Comparison of ENCODE assay signal across 8 cellular contexts in the genomic region with DNA sequence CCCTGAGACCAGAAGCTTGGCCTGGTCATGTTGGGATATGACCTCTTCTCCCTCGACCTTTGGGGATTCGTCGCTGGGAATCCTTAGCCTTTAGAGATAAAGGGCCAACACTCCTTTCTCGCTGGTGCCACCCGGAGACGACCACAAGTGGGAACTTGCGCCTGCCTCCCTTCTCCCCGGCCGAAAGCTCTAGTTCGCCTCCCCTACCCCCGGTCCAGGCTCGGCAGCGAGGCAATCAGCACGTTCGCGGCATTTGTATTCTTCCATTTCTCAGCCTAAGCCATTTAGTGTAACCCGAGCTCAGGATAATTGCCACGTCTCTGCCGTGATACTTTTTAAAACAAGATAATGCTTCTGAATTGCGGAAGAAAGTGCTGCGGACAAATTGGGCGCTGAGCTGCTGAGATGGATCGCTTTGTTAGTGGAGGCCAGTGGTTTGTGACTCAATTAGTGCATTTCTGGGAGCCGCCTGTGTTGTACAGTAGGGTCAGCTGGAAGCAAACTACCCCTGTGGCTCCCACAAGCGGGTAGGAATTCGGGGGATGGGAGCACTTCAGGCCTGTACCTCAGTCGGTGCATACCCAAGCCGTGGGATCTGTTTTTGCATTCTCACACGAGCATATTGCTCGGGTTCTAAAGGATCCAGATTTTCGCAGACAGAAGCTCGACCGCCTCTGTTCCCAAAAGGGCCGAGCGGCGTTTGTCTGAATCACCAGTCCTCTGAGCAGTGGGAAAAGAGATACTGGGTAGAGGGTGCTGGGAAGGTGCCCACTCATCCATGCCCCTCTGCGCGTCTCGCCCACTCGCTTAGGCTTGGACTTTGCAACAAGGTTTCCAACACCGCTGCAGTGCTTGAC. TPM values are rescaled to one million over a fixed set of nuclear protein-coding genes. Genes with fewer than 3 reads are reported as not detected.
DNase-seq lines count a peak whose midpoint lies in the region; ATAC-seq and TF ChIP-seq lines count a peak whose summit lies in the region.

No MANE protein-coding gene starts in this region.

- peaks cover 0 to 3% (median 0%) of the 10 kb centered on the region in 5 donors for H3K9me3 Mint-ChIP-seq in CD8-positive, alpha-beta memory T cell
- H3K9me3 Mint-ChIP-seq in mesothelial cell of epicardium, result no peaks in the 10 kb centered on the region

- CTCF ChIA-PET in CD8-positive, alpha-beta memory T cell (lab: Charles Lee), result interaction anchor here (0.9 kb wide), 1 partner anchor 18 kb away, joined by 3 read pairs; no protein-coding TSS in a partner anchor
- CTCF ChIA-PET in A673 (lab: Charles Lee), result no interaction called here

- no peaks in the 10 kb centered on the region for H3K36me3 Mint-ChIP-seq in CD8-positive, alpha-beta memory T cell
- H3K36me3 Mint-ChIP-seq in mesothelial cell of epicardium, result no peaks in the 10 kb centered on the region

- peaks cover 58 to 69% (median 62%) of the 10 kb centered on the region in 3 donors for H3K4me1 Mint-ChIP-seq in CD8-positive, alpha-beta memory T cell
- peaks cover 48% of the 10 kb centered on the region for H3K4me1 Mint-ChIP-seq in mesothelial cell of epicardium

- H3K27ac Mint-ChIP-seq in CD8-positive, alpha-beta memory T cell, result peak overlapping the region in 2 of 8 donors; percentile 9 to 55
- H3K27ac Mint-ChIP-seq in mesothelial cell of epicardium, result no peak overlapping the region

- POLR2A ChIA-PET in CD8-positive, alpha-beta memory T cell (lab: Charles Lee), result no interaction called here
- POLR2A ChIA-PET in A673 (lab: Charles Lee; ENCODE audit: low non-redundant PET), result interaction anchor here (0.5 kb wide), 1 partner anchor 120 kb away, joined by 3 read pairs; no protein-coding TSS in a partner anchor

- ATAC-seq in GM21526 (IDR thresholded peaks at IDR 0.05; ENCODE audit: low FRiP score, unreplicated experiment), result no peak

- DNase-seq in CD8-positive, alpha-beta memory T cell, result no peak
- DNase-seq in adipocyte (ENCODE audit: low read depth) (no peak), mesothelial cell of epicardium (ENCODE audit: low spot score in 2 of 2, unreplicated experiment in 2 of 2) (peak in 1 of 2 experiments; percentile 42), A673 (ENCODE audit: low spot score) (no peak), HPDE6-E6E7 (ENCODE audit: extremely low spot score) (no peak)
- no peak for DNase-seq in stimulated activated CD4-positive, alpha-beta T cell treated with anti-CD3 and anti-CD28 coated beads, Interleukin-1b, Interleukin-23, amount 100 ng/mL, for 48 hours

- peak overlapping the region; percentile 66 to 88 (median 76) for H3K4me3 Mint-ChIP-seq in CD8-positive, alpha-beta memory T cell
- H3K4me3 Mint-ChIP-seq in mesothelial cell of epicardium, result peak overlapping the region; percentile 83

- no peak for TF ChIP-seq CTCF in mesothelial cell of epicardium (IDR thresholded peaks at IDR 0.05; ENCODE audit: unreplicated experiment)
- no peak for TF ChIP-seq CTCF in A673 (conservative IDR thresholded peaks at IDR 0.05; ENCODE audit: low read depth, low read length)

- no peaks in the 10 kb centered on the region for H3K36me3 ChIP-seq in CD8-positive, alpha-beta memory T cell (ENCODE audit: insufficient read depth, low read length)
- no peaks in the 10 kb centered on the region for H3K36me3 ChIP-seq in HUES64 (ENCODE audit: insufficient read depth, low read length)
- no peaks in the 10 kb centered on the region for H3K36me3 ChIP-seq in adipocyte (ENCODE audit: control insufficient read depth, insufficient read depth, low read length, severe bottlenecking)
- H3K36me3 ChIP-seq in A673 (ENCODE audit: insufficient read depth, low read length, poor library complexity, severe bottlenecking), result no peaks in the 10 kb centered on the region

- peaks cover 65% of the 10 kb centered on the region for H3K27me3 ChIP-seq in CD8-positive, alpha-beta memory T cell (ENCODE audit: insufficient read depth, low read length, poor library complexity, severe bottlenecking)
- H3K27me3 ChIP-seq in HUES64 (ENCODE audit: insufficient read depth, low read length), result peaks cover 95% of the 10 kb centered on the region
- H3K27me3 ChIP-seq in adipocyte (replicated peaks; ENCODE audit: control insufficient read depth, insufficient read depth, low read length), result peaks cover 27% of the 10 kb centered on the region
- H3K27me3 ChIP-seq in A673 (replicated peaks; ENCODE audit: insufficient read depth, low read depth, low read length, poor library complexity), result no peaks in the 10 kb centered on the region

- peak overlapping the region; percentile 22 for H3K4me3 ChIP-seq in CD8-positive, alpha-beta memory T cell (ENCODE audit: low read length)
- H3K4me3 ChIP-seq in HUES64 (ENCODE audit: low read length) (peak overlapping the region; percentile 66), adipocyte (ENCODE audit: low read length) (peak overlapping the region; percentile 93), A673 (ENCODE audit: low read depth, low read length, poor library complexity, severe bottlenecking) (no peak overlapping the region)

- intact Hi-C loops in A673 (cut with micrococcal nuclease; ENCODE audit: unreplicated experiment), result no loop called here

- H3K9ac ChIP-seq in HUES64 (ENCODE audit: low read depth, low read length), result peak overlapping the region; percentile 7; the same call in 1 of the 2 replicates
- peak overlapping the region; percentile 98 for H3K9ac ChIP-seq in adipocyte (ENCODE audit: low read length)

- peaks cover 73 to 84% of the 10 kb centered on the region in 2 donors for H3K27me3 Mint-ChIP-seq in CD8-positive, alpha-beta memory T cell
- peaks cover 85% of the 10 kb centered on the region for H3K27me3 Mint-ChIP-seq in mesothelial cell of epicardium (ENCODE audit: low read depth)

- WGBS in HUES64, result under 1% methylated on average over 41 of the region's 41 CpGs

- BruUV-seq in A673 (replicated peaks; lab: Mats Ljungman, UMichigan), result no TSS peak

- H3K27ac ChIP-seq in CD8-positive, alpha-beta memory T cell (ENCODE audit: low read depth, low read length), result no peak overlapping the region
- H3K27ac ChIP-seq in HUES64 (ENCODE audit: low read depth, low read length) (no peak overlapping the region), A673 (ENCODE audit: low read depth, low read length, poor library complexity, severe bottlenecking) (no peak overlapping the region)

- H3K9me3 ChIP-seq in CD8-positive, alpha-beta memory T cell (ENCODE audit: low read length), result no peaks in the 10 kb centered on the region
- H3K9me3 ChIP-seq in HUES64 (ENCODE audit: insufficient read depth, low read depth, low read length) (no peaks in the 10 kb centered on the region), adipocyte (ENCODE audit: control insufficient read depth, low read length) (no peaks in the 10 kb centered on the region), A673 (ENCODE audit: low read depth, low read length, poor library complexity, severe bottlenecking) (no peaks in the 10 kb centered on the region)

- H3K4me1 ChIP-seq in CD8-positive, alpha-beta memory T cell (ENCODE audit: insufficient read depth, low read length), result peaks cover 30% of the 10 kb centered on the region
- H3K4me1 ChIP-seq in HUES64 (ENCODE audit: insufficient read depth, low read length) (peaks cover 56% of the 10 kb centered on the region), adipocyte (ENCODE audit: control insufficient read depth, insufficient read depth, low read length) (peaks cover 21% of the 10 kb centered on the region), A673 (ENCODE audit: insufficient read depth, low read length, poor library complexity, severe bottlenecking) (peaks cover 25% of the 10 kb centered on the region)

RNA-seq across cellular contexts. Expression of a gene that starts 6.8 kb away (rescaled TPM):
- total RNA-seq in CD8-positive, alpha-beta memory T cell, result not detected
- not detected for polyA plus RNA-seq in CD8-positive, alpha-beta memory T cell
- polyA plus RNA-seq in HUES64 (2013, experiment 1 of 2), result 2.0 TPM
- polyA plus RNA-seq in HUES64 (2013, experiment 2 of 2), result 2.7 TPM
- total RNA-seq in mesothelial cell of epicardium (0.16 to 0.47 TPM (median 0.24 TPM) in 3 replicates), A673 (2021) (24.0 and 25.0 TPM in 2 replicates)

Comparison
In these comparisons a context has a peak if more than half of its experiments do, and no peak if none do; other contexts are left out.
1. RNA of a gene that starts 6.8 kb away (total RNA-seq): 24.0 to 25.0 TPM in A673; 0.16 to 0.47 TPM in mesothelial cell of epicardium and not detected in CD8-positive, alpha-beta memory T cell; every median in the first group is over 10 times any median in the second.